ENCODE assay signal across 1 cellular context in the genomic region with DNA sequence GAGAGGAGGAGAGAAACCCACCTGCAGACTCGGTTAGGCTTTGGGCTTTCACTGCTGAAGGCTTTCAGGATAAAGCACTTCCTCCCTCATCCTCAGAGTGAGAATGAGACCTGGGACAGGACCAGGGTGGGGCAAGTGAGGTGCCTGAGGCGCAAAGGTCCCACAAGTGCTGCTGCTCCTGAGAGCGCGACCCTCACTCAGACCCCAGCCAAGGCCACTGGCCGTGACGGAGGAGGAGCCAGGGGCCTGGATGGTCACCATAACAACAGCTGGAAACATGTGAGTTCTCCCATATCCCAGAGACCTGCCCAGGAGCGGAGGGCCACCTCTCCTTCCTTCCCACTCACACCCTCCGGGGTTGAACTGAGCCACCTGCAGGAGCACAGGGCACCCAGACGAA.
TF ChIP-seq lines count a peak whose summit lies in the region.

No MANE protein-coding gene starts in this region.

TF ChIP-seq in GM23338, 12 proteins besides CTCF, POLR2A, EP300 and RAD21 (continued from another document):
- TF ChIP-seq, protein P1, sequence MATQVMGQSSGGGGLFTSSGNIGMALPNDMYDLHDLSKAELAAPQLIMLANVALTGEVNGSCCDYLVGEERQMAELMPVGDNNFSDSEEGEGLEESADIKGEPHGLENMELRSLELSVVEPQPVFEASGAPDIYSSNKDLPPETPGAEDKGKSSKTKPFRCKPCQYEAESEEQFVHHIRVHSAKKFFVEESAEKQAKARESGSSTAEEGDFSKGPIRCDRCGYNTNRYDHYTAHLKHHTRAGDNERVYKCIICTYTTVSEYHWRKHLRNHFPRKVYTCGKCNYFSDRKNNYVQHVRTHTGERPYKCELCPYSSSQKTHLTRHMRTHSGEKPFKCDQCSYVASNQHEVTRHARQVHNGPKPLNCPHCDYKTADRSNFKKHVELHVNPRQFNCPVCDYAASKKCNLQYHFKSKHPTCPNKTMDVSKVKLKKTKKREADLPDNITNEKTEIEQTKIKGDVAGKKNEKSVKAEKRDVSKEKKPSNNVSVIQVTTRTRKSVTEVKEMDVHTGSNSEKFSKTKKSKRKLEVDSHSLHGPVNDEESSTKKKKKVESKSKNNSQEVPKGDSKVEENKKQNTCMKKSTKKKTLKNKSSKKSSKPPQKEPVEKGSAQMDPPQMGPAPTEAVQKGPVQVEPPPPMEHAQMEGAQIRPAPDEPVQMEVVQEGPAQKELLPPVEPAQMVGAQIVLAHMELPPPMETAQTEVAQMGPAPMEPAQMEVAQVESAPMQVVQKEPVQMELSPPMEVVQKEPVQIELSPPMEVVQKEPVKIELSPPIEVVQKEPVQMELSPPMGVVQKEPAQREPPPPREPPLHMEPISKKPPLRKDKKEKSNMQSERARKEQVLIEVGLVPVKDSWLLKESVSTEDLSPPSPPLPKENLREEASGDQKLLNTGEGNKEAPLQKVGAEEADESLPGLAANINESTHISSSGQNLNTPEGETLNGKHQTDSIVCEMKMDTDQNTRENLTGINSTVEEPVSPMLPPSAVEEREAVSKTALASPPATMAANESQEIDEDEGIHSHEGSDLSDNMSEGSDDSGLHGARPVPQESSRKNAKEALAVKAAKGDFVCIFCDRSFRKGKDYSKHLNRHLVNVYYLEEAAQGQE (IDR thresholded peaks at IDR 0.05; ENCODE audit: unreplicated experiment), result no peak
- TF ChIP-seq EZH2phosphoT487 (IDR thresholded peaks at IDR 0.05; ENCODE audit: unreplicated experiment), result no peak
- TF ChIP-seq ZNF114 (CRISPR knock-in tag; IDR thresholded peaks at IDR 0.05), result no peak
- TF ChIP-seq, protein P2, sequence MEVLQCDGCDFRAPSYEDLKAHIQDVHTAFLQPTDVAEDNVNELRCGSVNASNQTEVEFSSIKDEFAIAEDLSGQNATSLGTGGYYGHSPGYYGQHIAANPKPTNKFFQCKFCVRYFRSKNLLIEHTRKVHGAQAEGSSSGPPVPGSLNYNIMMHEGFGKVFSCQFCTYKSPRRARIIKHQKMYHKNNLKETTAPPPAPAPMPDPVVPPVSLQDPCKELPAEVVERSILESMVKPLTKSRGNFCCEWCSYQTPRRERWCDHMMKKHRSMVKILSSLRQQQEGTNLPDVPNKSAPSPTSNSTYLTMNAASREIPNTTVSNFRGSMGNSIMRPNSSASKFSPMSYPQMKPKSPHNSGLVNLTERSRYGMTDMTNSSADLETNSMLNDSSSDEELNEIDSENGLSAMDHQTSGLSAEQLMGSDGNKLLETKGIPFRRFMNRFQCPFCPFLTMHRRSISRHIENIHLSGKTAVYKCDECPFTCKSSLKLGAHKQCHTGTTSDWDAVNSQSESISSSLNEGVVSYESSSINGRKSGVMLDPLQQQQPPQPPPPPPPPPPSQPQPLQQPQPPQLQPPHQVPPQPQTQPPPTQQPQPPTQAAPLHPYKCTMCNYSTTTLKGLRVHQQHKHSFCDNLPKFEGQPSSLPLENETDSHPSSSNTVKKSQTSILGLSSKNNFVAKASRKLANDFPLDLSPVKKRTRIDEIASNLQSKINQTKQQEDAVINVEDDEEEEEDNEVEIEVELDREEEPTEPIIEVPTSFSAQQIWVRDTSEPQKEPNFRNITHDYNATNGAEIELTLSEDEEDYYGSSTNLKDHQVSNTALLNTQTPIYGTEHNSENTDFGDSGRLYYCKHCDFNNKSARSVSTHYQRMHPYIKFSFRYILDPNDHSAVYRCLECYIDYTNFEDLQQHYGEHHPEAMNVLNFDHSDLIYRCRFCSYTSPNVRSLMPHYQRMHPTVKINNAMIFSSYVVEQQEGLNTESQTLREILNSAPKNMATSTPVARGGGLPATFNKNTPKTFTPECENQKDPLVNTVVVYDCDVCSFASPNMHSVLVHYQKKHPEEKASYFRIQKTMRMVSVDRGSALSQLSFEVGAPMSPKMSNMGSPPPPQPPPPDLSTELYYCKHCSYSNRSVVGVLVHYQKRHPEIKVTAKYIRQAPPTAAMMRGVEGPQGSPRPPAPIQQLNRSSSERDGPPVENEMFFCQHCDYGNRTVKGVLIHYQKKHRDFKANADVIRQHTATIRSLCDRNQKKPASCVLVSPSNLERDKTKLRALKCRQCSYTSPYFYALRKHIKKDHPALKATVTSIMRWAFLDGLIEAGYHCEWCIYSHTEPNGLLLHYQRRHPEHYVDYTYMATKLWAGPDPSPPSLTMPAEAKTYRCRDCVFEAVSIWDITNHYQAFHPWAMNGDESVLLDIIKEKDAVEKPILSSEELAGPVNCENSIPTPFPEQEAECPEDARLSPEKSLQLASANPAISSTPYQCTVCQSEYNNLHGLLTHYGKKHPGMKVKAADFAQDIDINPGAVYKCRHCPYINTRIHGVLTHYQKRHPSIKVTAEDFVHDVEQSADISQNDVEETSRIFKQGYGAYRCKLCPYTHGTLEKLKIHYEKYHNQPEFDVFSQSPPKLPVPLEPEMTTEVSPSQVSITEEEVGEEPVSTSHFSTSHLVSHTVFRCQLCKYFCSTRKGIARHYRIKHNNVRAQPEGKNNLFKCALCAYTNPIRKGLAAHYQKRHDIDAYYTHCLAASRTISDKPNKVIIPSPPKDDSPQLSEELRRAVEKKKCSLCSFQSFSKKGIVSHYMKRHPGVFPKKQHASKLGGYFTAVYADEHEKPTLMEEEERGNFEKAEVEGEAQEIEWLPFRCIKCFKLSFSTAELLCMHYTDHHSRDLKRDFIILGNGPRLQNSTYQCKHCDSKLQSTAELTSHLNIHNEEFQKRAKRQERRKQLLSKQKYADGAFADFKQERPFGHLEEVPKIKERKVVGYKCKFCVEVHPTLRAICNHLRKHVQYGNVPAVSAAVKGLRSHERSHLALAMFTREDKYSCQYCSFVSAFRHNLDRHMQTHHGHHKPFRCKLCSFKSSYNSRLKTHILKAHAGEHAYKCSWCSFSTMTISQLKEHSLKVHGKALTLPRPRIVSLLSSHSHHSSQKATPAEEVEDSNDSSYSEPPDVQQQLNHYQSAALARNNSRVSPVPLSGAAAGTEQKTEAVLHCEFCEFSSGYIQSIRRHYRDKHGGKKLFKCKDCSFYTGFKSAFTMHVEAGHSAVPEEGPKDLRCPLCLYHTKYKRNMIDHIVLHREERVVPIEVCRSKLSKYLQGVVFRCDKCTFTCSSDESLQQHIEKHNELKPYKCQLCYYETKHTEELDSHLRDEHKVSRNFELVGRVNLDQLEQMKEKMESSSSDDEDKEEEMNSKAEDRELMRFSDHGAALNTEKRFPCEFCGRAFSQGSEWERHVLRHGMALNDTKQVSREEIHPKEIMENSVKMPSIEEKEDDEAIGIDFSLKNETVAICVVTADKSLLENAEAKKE (CRISPR knock-in tag; IDR thresholded peaks at IDR 0.05), result no peak
- TF ChIP-seq POLR2AphosphoS5 (IDR thresholded peaks at IDR 0.05; ENCODE audit: low read depth), result no peak
- no peak for TF ChIP-seq ZNF331 (CRISPR knock-in tag; IDR thresholded peaks at IDR 0.05; ENCODE audit: low read depth)
- no peak for TF ChIP-seq JUNB (IDR thresholded peaks at IDR 0.05; ENCODE audit: unreplicated experiment)
- no peak for TF ChIP-seq CREB1 (CRISPR knock-in tag; IDR thresholded peaks at IDR 0.05; ENCODE audit: low read depth)
- TF ChIP-seq STAT1 (IDR thresholded peaks at IDR 0.05; ENCODE audit: unreplicated experiment), result no peak
